In genomic region chr5:147403659-147404640, GRCh38 we compare ENCODE assay signal across 8 cellular contexts.
DNase-seq lines count a peak whose midpoint lies in the region; ATAC-seq and TF ChIP-seq lines count a peak whose summit lies in the region.

No MANE protein-coding gene starts in this region.

- peak overlapping the region in 2 of 3 donors; percentile 20 to 30 for H3K4me3 ChIP-seq in skeletal muscle tissue (ENCODE audit: low read length in 3 of 3)

- H3K9ac ChIP-seq in skeletal muscle tissue (ENCODE audit: low read depth in 1 of 3, low read length in 3 of 3): peak overlapping the region; percentile 35 to 71 (median 62)

- H3K4me1 ChIP-seq in foreskin keratinocyte: peaks cover 3% of the 10 kb centered on the region
- H3K4me1 ChIP-seq in skeletal muscle tissue (ENCODE audit: control insufficient read depth in 3 of 3, insufficient read depth in 3 of 3, low read length in 3 of 3): peaks cover 38 to 39% (median 38%) of the 10 kb centered on the region in 3 donors

- peak; percentile 91 for ATAC-seq in GM19035 (IDR thresholded peaks at IDR 0.05; ENCODE audit: unreplicated experiment)
- ATAC-seq in HG03045 (IDR thresholded peaks at IDR 0.05; ENCODE audit: unreplicated experiment): peak; percentile 88
- ATAC-seq in foreskin keratinocyte: peak; percentile 93

- peak overlapping the region; percentile 86 for H3K27ac ChIP-seq in foreskin keratinocyte
- peak overlapping the region; percentile 93 for H3K27ac ChIP-seq in skeletal muscle tissue (ENCODE audit: low read depth, low read length)

- no peak for TF ChIP-seq CTCF in foreskin keratinocyte (conservative IDR thresholded peaks at IDR 0.05)

- H3K36me3 ChIP-seq in skeletal muscle tissue (ENCODE audit: control insufficient read depth in 3 of 3, insufficient read depth in 3 of 3, low read length in 3 of 3): peaks cover 16 to 26% (median 21%) of the 10 kb centered on the region in 3 donors

- H3K9me3 ChIP-seq in skeletal muscle tissue (ENCODE audit: control insufficient read depth in 3 of 3, low read length in 3 of 3): no peaks in the 10 kb centered on the region

- H3K27me3 ChIP-seq in foreskin keratinocyte (no peaks in the 10 kb centered on the region), skeletal muscle tissue (ENCODE audit: control insufficient read depth in 3 of 3, insufficient read depth in 3 of 3, low read length in 3 of 3) (no peaks in the 10 kb centered on the region)

- DNase-seq in SIG-M5 (lab: John Stamatoyannopoulos, UW) (peak; percentile 62), foreskin keratinocyte (peak; percentile 71 to 91), cerebellar nuclear complex (lab: John Stamatoyannopoulos, UW) (no peak), HUDEP-2 (lab: John Stamatoyannopoulos, UW; ENCODE audit: unreplicated experiment in 76 of 76) (no peak), DMS153 treated with DMSO at 0.1 percent for 48 hours (lab: John Stamatoyannopoulos, UW; ENCODE audit: unreplicated experiment) (no peak)

Comparison
In these comparisons a context has a peak if more than half of its experiments do, and no peak if none do; other contexts are left out.
1. DNase-seq: peak in SIG-M5 (single experiment) and foreskin keratinocyte (2 of 2); none in cerebellar nuclear complex (0 of 2), HUDEP-2 (0 of 76) and DMS153 treated with DMSO at 0.1 percent for 48 hours (single experiment).
2. Peak in every context shown above with its lines, with median percentiles within 50 percentile points of each other: ATAC-seq.